14 cellular contexts compared by ENCODE assay signal in the genomic region with DNA sequence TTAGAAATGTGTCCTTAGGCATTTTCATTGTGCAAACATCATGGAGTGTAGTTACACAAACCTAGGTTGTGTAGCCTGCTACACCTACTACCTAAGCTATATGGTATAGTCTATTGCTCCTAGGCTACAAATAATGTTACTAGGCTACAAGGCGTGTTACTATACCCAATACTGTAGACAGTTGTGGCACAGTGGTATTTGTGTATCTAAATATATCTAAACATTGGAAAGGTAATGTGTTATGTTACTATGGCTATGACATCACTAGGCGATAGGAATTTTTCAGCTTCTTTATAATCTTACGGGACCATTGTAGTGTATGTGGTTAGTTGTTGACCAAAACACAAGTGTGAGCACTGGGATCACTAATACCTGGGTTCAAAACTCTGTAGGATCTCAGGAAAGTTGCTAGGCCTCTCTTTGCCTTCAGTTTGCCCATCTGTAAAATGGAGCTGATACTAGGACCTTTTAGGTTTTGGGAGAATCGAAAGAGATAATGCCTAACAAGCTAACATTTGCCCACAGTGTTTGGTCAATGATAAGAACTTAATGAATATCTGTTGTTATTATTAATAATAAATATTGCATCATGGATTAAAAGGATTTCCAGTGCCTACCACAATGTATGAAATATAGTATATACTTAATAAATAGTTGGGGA. TPM values are rescaled to one million over a fixed set of nuclear protein-coding genes. Genes with fewer than 3 reads are reported as not detected.
DNase-seq lines count a peak whose midpoint lies in the region; ATAC-seq and TF ChIP-seq lines count a peak whose summit lies in the region.
"Had no signal": no experiment of that assay in that cellular context is flagged by ENCODE, and none has a peak within 500 bp of the region (broad histone marks: within the 10 kb centered on the region; RNA-seq: fewer than 3 reads in every experiment).

No MANE protein-coding gene starts in this region.

- H3K27me3 ChIP-seq in skeletal muscle tissue (ENCODE audit: control insufficient read depth in 3 of 3, insufficient read depth in 3 of 3, low read length in 3 of 3): peaks cover 0 to 11% (median 3%) of the 10 kb centered on the region in 3 donors
- peaks cover 11% of the 10 kb centered on the region for H3K27me3 ChIP-seq in effector memory CD4-positive, alpha-beta T cell (replicated peaks; ENCODE audit: control insufficient read depth, insufficient read depth, low read length, poor library complexity, severe bottlenecking)
- H3K27me3 ChIP-seq: SJCRH30 had no signal

- TF ChIP-seq CTCF in WI38 (IDR thresholded peaks at IDR 0.05; ENCODE audit: low read depth, low read length): no peak
- TF ChIP-seq CTCF in foreskin fibroblast (IDR thresholded peaks at IDR 0.05; ENCODE audit: low read depth, low read length): no peak

- H3K36me3 ChIP-seq in skeletal muscle tissue (ENCODE audit: control insufficient read depth in 3 of 3, insufficient read depth in 3 of 3, low read length in 3 of 3): no peaks in the 10 kb centered on the region
- H3K36me3 ChIP-seq in effector memory CD4-positive, alpha-beta T cell (ENCODE audit: control insufficient read depth, insufficient read depth, low read length): no peaks in the 10 kb centered on the region
- H3K36me3 ChIP-seq: SJCRH30 had no signal

- H3K27ac ChIP-seq in skeletal muscle tissue (ENCODE audit: low read depth, low read length): no peak overlapping the region
- H3K27ac ChIP-seq in effector memory CD4-positive, alpha-beta T cell (ENCODE audit: insufficient read depth, low read length, poor library complexity, severe bottlenecking): no peak overlapping the region
- H3K27ac ChIP-seq: SJCRH30 had no signal

- peaks cover 0 to 18% (median 6%) of the 10 kb centered on the region in 3 donors for H3K4me1 ChIP-seq in skeletal muscle tissue (ENCODE audit: control insufficient read depth in 3 of 3, insufficient read depth in 3 of 3, low read length in 3 of 3)
- H3K4me1 ChIP-seq in effector memory CD4-positive, alpha-beta T cell (ENCODE audit: control insufficient read depth, insufficient read depth, low read length, poor library complexity, severe bottlenecking): no peaks in the 10 kb centered on the region

- DNase-seq in Caki2 (ENCODE audit: low read depth) (peak; percentile 54), foreskin fibroblast (no peak)
- no peak for DNase-seq in activated CD4-positive, alpha-beta T cell treated with anti-CD3 and anti-CD28 coated beads, Interleukin-2, amount 50 U/mL, for 1 hour
- DNase-seq in effector memory CD4-positive, alpha-beta T cell: no peak
- DNase-seq: activated naive CD4-positive, alpha-beta T cell treated with anti-CD3 and anti-CD28 coated beads, Interleukin-2, amount 10 ng/mL, durations not matched to agents 7 days and 5 days; CD8-positive, alpha-beta T cell; NCI-H2171; NK-92 treated with Interleukin-12 subunit alpha and Interleukin-12 subunit beta, amount 100 ng/mL, for 24 hours; SJCRH30; stimulated activated CD4-positive, alpha-beta T cell treated with anti-CD3 and anti-CD28 coated beads, Interleukin-2, amount 100 ng/mL, for 24 hours had no signal

- ATAC-seq in GM19328 (IDR thresholded peaks at IDR 0.05; ENCODE audit: unreplicated experiment): no peak
- ATAC-seq: CD8-positive, alpha-beta T cell; HCT116 had no signal

- H3K9ac ChIP-seq in skeletal muscle tissue (ENCODE audit: low read depth in 1 of 3, low read length in 3 of 3): peak overlapping the region in 1 of 3 donors; percentile 26

- H3K4me3 ChIP-seq in WI38 (ENCODE audit: low read depth, low read length) (peak overlapping the region; percentile 91), foreskin fibroblast (ENCODE audit: low read depth in 1 of 2, low read length in 2 of 2) (peak overlapping the region; percentile 70 to 83), skeletal muscle tissue (ENCODE audit: low read length in 3 of 3) (peak overlapping the region in 2 of 3 donors; percentile 45 to 88)
- no peak overlapping the region for H3K4me3 ChIP-seq in effector memory CD4-positive, alpha-beta T cell (ENCODE audit: insufficient read depth, low read depth, low read length, poor library complexity, severe bottlenecking)

- H3K9me3 ChIP-seq in skeletal muscle tissue (ENCODE audit: control insufficient read depth in 3 of 3, low read length in 3 of 3): no peaks in the 10 kb centered on the region
- no peaks in the 10 kb centered on the region for H3K9me3 ChIP-seq in effector memory CD4-positive, alpha-beta T cell (ENCODE audit: control insufficient read depth, low read length)
- H3K9me3 ChIP-seq: SJCRH30 had no signal

- in situ Hi-C loops in Caki2 (cut with HindIII; ENCODE audit: low pct_unique_long_range_greater_than_20kb, low sequenced_read_pairs): no loop called here

RNA-seq across cellular contexts. Expression of gene BICC1, which starts 2.8 kb away (rescaled TPM):
- 91.3 and 105 TPM in 2 replicates for total RNA-seq in Caki2 (2014; rRNA removed; shearing (Covaris generic); ENCODE audit: low replicate concordance)
- total RNA-seq in skeletal muscle tissue: 25.6 TPM
- total RNA-seq: CD8-positive, alpha-beta T cell had no signal
